8 cellular contexts compared by ENCODE assay signal in the genomic region with DNA sequence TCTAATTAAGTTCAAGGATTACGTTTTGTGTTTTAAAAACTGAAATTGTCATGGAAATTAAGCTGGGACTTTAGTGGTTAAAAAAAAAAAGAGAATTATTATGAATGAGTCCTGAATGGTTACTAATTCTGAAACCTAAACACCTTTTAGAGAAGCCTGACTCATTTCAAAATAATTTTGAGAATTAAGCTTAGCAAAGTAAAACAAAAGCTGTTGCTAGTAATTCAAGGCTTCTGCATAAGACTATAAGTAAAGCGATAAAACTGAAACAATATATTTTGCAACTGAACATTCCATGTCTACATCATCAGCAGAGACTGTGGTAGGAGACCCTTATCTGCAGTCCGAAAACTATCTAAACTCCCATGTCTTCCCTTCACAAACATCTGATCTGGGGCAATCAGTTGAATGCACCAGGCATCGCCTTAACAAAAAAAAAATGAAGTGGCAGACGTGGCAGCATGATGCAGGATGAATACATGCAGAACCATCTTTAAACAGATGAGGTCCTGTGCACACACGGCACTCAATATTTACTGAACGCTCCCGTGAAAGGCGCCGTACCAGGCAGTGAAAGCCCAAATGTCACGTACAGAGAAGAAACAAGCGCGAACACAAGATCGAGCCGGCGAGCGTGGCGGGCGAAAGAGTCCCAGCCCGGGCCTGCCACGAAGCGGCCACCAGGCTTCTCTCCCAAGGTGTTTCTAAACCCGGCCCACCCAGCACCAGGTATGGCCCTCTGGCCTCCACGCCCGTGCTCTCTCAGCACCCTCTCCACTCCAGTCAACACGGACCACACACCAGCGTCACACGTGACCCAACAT.
A peak's percentile ranks its signal among the peaks of the same experiment; 100 is the strongest.
DNase-seq lines count a peak whose midpoint lies in the region; ATAC-seq, FAIRE-seq and TF ChIP-seq lines count a peak whose summit lies in the region.

No MANE protein-coding gene starts in this region.

- no peak for TF ChIP-seq CTCF in bronchial epithelial cell (IDR thresholded peaks at IDR 0.05; ENCODE audit: insufficient read depth, low read length, severe bottlenecking)

- H3K4me3 ChIP-seq in bronchial epithelial cell (ENCODE audit: low read depth, low read length) = peak overlapping the region; percentile 38
- peak overlapping the region in 1 of 2 donors; percentile 11 for H3K4me3 ChIP-seq in muscle layer of colon (ENCODE audit: low read depth in 1 of 2, low read length in 2 of 2)

- H3K9ac ChIP-seq in muscle layer of colon (ENCODE audit: low read length) = peak overlapping the region; percentile 22

- no peak for FAIRE-seq in bronchial epithelial cell (lab: Jason Lieb, UNC)

- no peaks in the 10 kb centered on the region for H3K9me3 ChIP-seq in muscle layer of colon (ENCODE audit: low read length)

- no peaks in the 10 kb centered on the region for H3K27me3 ChIP-seq in bronchial epithelial cell (ENCODE audit: control insufficient read depth, insufficient read depth, low read length)
- no peaks in the 10 kb centered on the region for H3K27me3 ChIP-seq in muscle layer of colon (ENCODE audit: control insufficient read depth in 1 of 2, insufficient read depth in 2 of 2, low read length in 2 of 2)

- in situ Hi-C loops in G401 (cut with HindIII; ENCODE audit: low sequenced_read_pairs) = no loop called here

- DNase-seq in bronchial epithelial cell (ENCODE audit: low read depth) (peak; percentile 79), SK-N-DZ (ENCODE audit: low spot score) (no peak), G401 (ENCODE audit: low spot score) (no peak), nucleus accumbens (lab: John Stamatoyannopoulos, UW) (no peak)
- no peak for DNase-seq in activated CD8-positive, alpha-beta memory T cell treated with anti-CD3 and anti-CD28 coated beads, Interleukin-2, amount 50 U/mL, for 48 hours

- ATAC-seq in GM18909 (IDR thresholded peaks at IDR 0.05; ENCODE audit: poor library complexity, unreplicated experiment) = peak; percentile 56
- peak; percentile 60 for ATAC-seq in HG03378 (IDR thresholded peaks at IDR 0.05; ENCODE audit: unreplicated experiment)

- peaks cover 36% of the 10 kb centered on the region for H3K4me1 ChIP-seq in muscle layer of colon (ENCODE audit: insufficient read depth, low read length)

- no peak overlapping the region for H3K27ac ChIP-seq in muscle layer of colon (ENCODE audit: low read depth, low read length)

- H3K36me3 ChIP-seq in bronchial epithelial cell (ENCODE audit: control insufficient read depth, insufficient read depth, low read length) = no peaks in the 10 kb centered on the region
- H3K36me3 ChIP-seq in muscle layer of colon (ENCODE audit: insufficient read depth, low read length) = no peaks in the 10 kb centered on the region
